9 cellular contexts compared by ENCODE assay signal in genomic region chrX:32408389-32408788, GRCh38.
DNase-seq lines count a peak whose midpoint lies in the region; ATAC-seq and TF ChIP-seq lines count a peak whose summit lies in the region.
"Had no signal": no experiment of that assay in that cellular context is flagged by ENCODE, and none has a peak within 500 bp of the region (broad histone marks: within the 10 kb centered on the region; RNA-seq: fewer than 3 reads in every experiment).

No MANE protein-coding gene starts in this region.

- H3K4me1 Mint-ChIP-seq in GM23338 = no peaks in the 10 kb centered on the region
- H3K4me1 Mint-ChIP-seq: activated naive CD8-positive, alpha-beta T cell treated with anti-CD3 and anti-CD28 coated beads, Interleukin-2, amount 10 ng/mL, durations not matched to agents 7 days and 5 days had no signal

- H3K9me2 ChIP-seq in GM23338 (ENCODE audit: insufficient read depth) = no peaks in the 10 kb centered on the region

- H3K4me3 Mint-ChIP-seq in GM23338 = no peak overlapping the region
- H3K4me3 Mint-ChIP-seq: activated naive CD8-positive, alpha-beta T cell treated with anti-CD3 and anti-CD28 coated beads, Interleukin-2, amount 10 ng/mL, durations not matched to agents 7 days and 5 days had no signal

- DNase-seq in GM23338 (ENCODE audit: low spot score) (peak; percentile 24), OCI-M1 (lab: John Stamatoyannopoulos, UW) (peak; percentile 58), iPS-NIHi7 (ENCODE audit: extremely low spot score) (peak; percentile 10), NCI-H510A (lab: John Stamatoyannopoulos, UW) (no peak), NCI-H128 (lab: John Stamatoyannopoulos, UW; ENCODE audit: unreplicated experiment) (no peak), T1000 (lab: John Stamatoyannopoulos, UW) (no peak)
- DNase-seq: activated naive CD8-positive, alpha-beta T cell treated with anti-CD3 and anti-CD28 coated beads, Interleukin-2, amount 10 ng/mL, durations not matched to agents 7 days and 5 days had no signal

- ATAC-seq in GM23338 (no peak), GM21529 (IDR thresholded peaks at IDR 0.05; ENCODE audit: unreplicated experiment) (no peak)

- H3K4me3 ChIP-seq in GM23338 = no peak overlapping the region

- peak; percentile 16; the same call in 1 of the 3 replicates for TF ChIP-seq CTCF in GM12872 (IDR thresholded peaks at IDR 0.05; ENCODE audit: insufficient read depth, low read depth, low read length)
- peak; percentile 50 to 54 for TF ChIP-seq CTCF in GM23338 (conservative IDR thresholded peaks at IDR 0.05; ENCODE audit: low read depth in 2 of 2)

- no peaks in the 10 kb centered on the region for H3K4me1 ChIP-seq in GM23338 (ENCODE audit: insufficient read depth)

- H3K9me3 Mint-ChIP-seq in GM23338 = no peaks in the 10 kb centered on the region
- H3K9me3 Mint-ChIP-seq: activated naive CD8-positive, alpha-beta T cell treated with anti-CD3 and anti-CD28 coated beads, Interleukin-2, amount 10 ng/mL, durations not matched to agents 7 days and 5 days had no signal

- no peaks in the 10 kb centered on the region for H3K27me3 ChIP-seq in GM23338 (ENCODE audit: insufficient read depth)

- no peak overlapping the region for H3K4me2 ChIP-seq in GM23338

- H2AFZ ChIP-seq in GM23338 = no peak overlapping the region

- no peaks in the 10 kb centered on the region for H3K36me3 Mint-ChIP-seq in GM23338 (ENCODE audit: low read depth)
- H3K36me3 Mint-ChIP-seq: activated naive CD8-positive, alpha-beta T cell treated with anti-CD3 and anti-CD28 coated beads, Interleukin-2, amount 10 ng/mL, durations not matched to agents 7 days and 5 days had no signal

- H3K27ac Mint-ChIP-seq in GM23338 = no peak overlapping the region
- H3K27ac Mint-ChIP-seq: activated naive CD8-positive, alpha-beta T cell treated with anti-CD3 and anti-CD28 coated beads, Interleukin-2, amount 10 ng/mL, durations not matched to agents 7 days and 5 days had no signal

- H4K20me1 ChIP-seq in GM23338 (replicated peaks; ENCODE audit: insufficient read depth) = no peaks in the 10 kb centered on the region

- H3F3A ChIP-seq in GM23338 (replicated peaks; ENCODE audit: low read depth) = no peaks in the 10 kb centered on the region

- no peaks in the 10 kb centered on the region for H3K79me2 ChIP-seq in GM23338 (replicated peaks; ENCODE audit: insufficient read depth)

- no peak overlapping the region for H3K27ac ChIP-seq in GM23338 (ENCODE audit: low read depth)

- no peaks in the 10 kb centered on the region for H3K36me3 ChIP-seq in GM23338 (ENCODE audit: insufficient read depth)

- no peaks in the 10 kb centered on the region for H3K27me3 Mint-ChIP-seq in GM23338 (ENCODE audit: insufficient read depth, low read depth, poor library complexity)
- H3K27me3 Mint-ChIP-seq: activated naive CD8-positive, alpha-beta T cell treated with anti-CD3 and anti-CD28 coated beads, Interleukin-2, amount 10 ng/mL, durations not matched to agents 7 days and 5 days had no signal

TF ChIP-seq in GM23338, 12 proteins besides CTCF, POLR2A, EP300 and RAD21 (continues in another document):
- TF ChIP-seq REST (IDR thresholded peaks at IDR 0.05; ENCODE audit: unreplicated experiment) = no peak
- TF ChIP-seq ZNF114 (CRISPR knock-in tag; IDR thresholded peaks at IDR 0.05) = no peak
- TF ChIP-seq CREB1 (CRISPR knock-in tag; IDR thresholded peaks at IDR 0.05; ENCODE audit: low read depth) = no peak
- no peak for TF ChIP-seq JUNB (IDR thresholded peaks at IDR 0.05; ENCODE audit: unreplicated experiment)
- no peak for TF ChIP-seq EZH2 (IDR thresholded peaks at IDR 0.05; ENCODE audit: low read depth, unreplicated experiment)
- TF ChIP-seq NANOG (IDR thresholded peaks at IDR 0.05; ENCODE audit: borderline replicate concordance) = no peak
- no peak for TF ChIP-seq EZH2phosphoT487 (IDR thresholded peaks at IDR 0.05; ENCODE audit: unreplicated experiment)
- TF ChIP-seq ZNF331 (CRISPR knock-in tag; IDR thresholded peaks at IDR 0.05; ENCODE audit: low read depth) = no peak
- no peak for TF ChIP-seq ZNF462 (CRISPR knock-in tag; IDR thresholded peaks at IDR 0.05)
- no peak for TF ChIP-seq STAT1 (IDR thresholded peaks at IDR 0.05; ENCODE audit: unreplicated experiment)

Comparison
In these comparisons a context has a peak if more than half of its experiments do, and no peak if none do; other contexts are left out.
1. DNase-seq: peak in GM23338 (single experiment), OCI-M1 (single experiment) and iPS-NIHi7 (single experiment); none in NCI-H510A (single experiment), NCI-H128 (single experiment) and T1000 (single experiment).